Comparison of ENCODE assay signal across 8 cellular contexts in genomic region chr2:161415041-161415440, GRCh38. TPM values are rescaled to one million over a fixed set of nuclear protein-coding genes. Genes with fewer than 3 reads are reported as not detected.
A peak's percentile ranks its signal among the peaks of the same experiment; 100 is the strongest.
DNase-seq lines count a peak whose midpoint lies in the region; ATAC-seq and TF ChIP-seq lines count a peak whose summit lies in the region.

No MANE protein-coding gene starts in this region.

- peak overlapping the region; percentile 76 for H3K4me3 Mint-ChIP-seq in CD8-positive, alpha-beta T cell

- H3K27me3 Mint-ChIP-seq in CD8-positive, alpha-beta T cell (ENCODE audit: low read depth): peaks cover 54% of the 10 kb centered on the region

- DNase-seq in CD8-positive, alpha-beta T cell: no peak
- peak; percentile 58 to 72 for DNase-seq in Kasumi-1 (lab: John Stamatoyannopoulos, UW)
- no peak for DNase-seq in astrocyte of the cerebellum (ENCODE audit: low read depth)
- DNase-seq in COLO829 (ENCODE audit: low spot score): no peak
- no peak for DNase-seq in effector CD4-positive, alpha-beta T cell
- no peak for DNase-seq in SKM-1 (lab: John Stamatoyannopoulos, UW; ENCODE audit: unreplicated experiment)

- no peak overlapping the region for H3K27ac ChIP-seq in CD8-positive, alpha-beta T cell (ENCODE audit: low read depth, low read length)
- H3K27ac ChIP-seq in muscle layer of colon (ENCODE audit: low read depth, low read length): no peak overlapping the region

- peak; percentile 50 for ATAC-seq in CD8-positive, alpha-beta T cell
- ATAC-seq in GM19351 (IDR thresholded peaks at IDR 0.05; ENCODE audit: unreplicated experiment): peak; percentile 36

- no peaks in the 10 kb centered on the region for H3K36me3 ChIP-seq in CD8-positive, alpha-beta T cell (ENCODE audit: insufficient read depth, low read length)
- H3K36me3 ChIP-seq in muscle layer of colon (ENCODE audit: insufficient read depth, low read length): no peaks in the 10 kb centered on the region

- H3K4me1 ChIP-seq in CD8-positive, alpha-beta T cell (ENCODE audit: insufficient read depth, low read length): peaks cover 34% of the 10 kb centered on the region
- peaks cover 17% of the 10 kb centered on the region for H3K4me1 ChIP-seq in muscle layer of colon (ENCODE audit: insufficient read depth, low read length)

- H3K9me3 Mint-ChIP-seq in CD8-positive, alpha-beta T cell: no peaks in the 10 kb centered on the region

- no peaks in the 10 kb centered on the region for H3K9me3 ChIP-seq in CD8-positive, alpha-beta T cell (ENCODE audit: low read length)
- H3K9me3 ChIP-seq in muscle layer of colon (ENCODE audit: low read length): peaks cover 3% of the 10 kb centered on the region

- intact Hi-C loops in CD8-positive, alpha-beta T cell (cut with DNase I, micrococcal nuclease): no loop called here

- H3K36me3 Mint-ChIP-seq in CD8-positive, alpha-beta T cell: peaks cover 6% of the 10 kb centered on the region

- no peak overlapping the region for H3K9ac ChIP-seq in muscle layer of colon (ENCODE audit: low read length)

- no peak overlapping the region for H3K27ac Mint-ChIP-seq in CD8-positive, alpha-beta T cell

- no peak for TF ChIP-seq CTCF in CD8-positive, alpha-beta T cell (IDR thresholded peaks at IDR 0.05)
- TF ChIP-seq CTCF in astrocyte of the cerebellum (IDR thresholded peaks at IDR 0.05; ENCODE audit: low read depth, low read length, missing control alignments): no peak

- peak overlapping the region; percentile 1 for H3K4me3 ChIP-seq in CD8-positive, alpha-beta T cell (ENCODE audit: low read depth, low read length)
- H3K4me3 ChIP-seq in astrocyte of the cerebellum (ENCODE audit: low read depth, low read length) (peak overlapping the region; percentile 47), muscle layer of colon (ENCODE audit: low read depth in 1 of 2, low read length in 2 of 2) (peak overlapping the region; percentile 29 to 44)

- H3K4me1 Mint-ChIP-seq in CD8-positive, alpha-beta T cell (ENCODE audit: low read depth): peaks cover 45% of the 10 kb centered on the region

- POLR2A ChIA-PET in CD8-positive, alpha-beta T cell (lab: Charles Lee): no interaction called here

- in situ Hi-C loops in astrocyte of the cerebellum (cut with HindIII; ENCODE audit: low sequenced_read_pairs): no loop called here

- peaks cover 35% of the 10 kb centered on the region for H3K27me3 ChIP-seq in CD8-positive, alpha-beta T cell (ENCODE audit: insufficient read depth, low read length)
- peaks cover 51 to 59% of the 10 kb centered on the region in 2 donors for H3K27me3 ChIP-seq in muscle layer of colon (ENCODE audit: control insufficient read depth in 1 of 2, insufficient read depth in 2 of 2, low read length in 2 of 2)

- CTCF ChIA-PET in CD8-positive, alpha-beta T cell (lab: Charles Lee): interaction anchor here (1.2 kb wide), 1 partner anchor 883 kb away, joined by 3 read pairs; no protein-coding TSS in a partner anchor

RNA-seq across cellular contexts. Expression of gene TBR1, which starts 1.1 kb away (rescaled TPM):
- total RNA-seq in CD8-positive, alpha-beta T cell: under 1 TPM in 1 of 2 experiments, not detected in 1; 0.06 TPM

Comparison
In these comparisons a context has a peak if more than half of its experiments do, and no peak if none do; other contexts are left out.
1. DNase-seq: peak in Kasumi-1 (2 of 2); none in CD8-positive, alpha-beta T cell (0 of 7), astrocyte of the cerebellum (single experiment), COLO829 (single experiment), effector CD4-positive, alpha-beta T cell (single experiment) and SKM-1 (single experiment).
2. Peak in every context shown above with its lines, with median percentiles within 50 percentile points of each other: H3K4me3 ChIP-seq.